Comparison of ENCODE assay signal across 1 cellular context in genomic region chr5:149447373-149448367, GRCh38.
TF ChIP-seq lines count a peak whose summit lies in the region.

No MANE protein-coding gene starts in this region.

TF ChIP-seq in K562, 482 proteins besides CTCF, POLR2A, EP300 and RAD21 (continued from another document):
- TF ChIP-seq USF2 (CRISPR knock-in tag; IDR thresholded peaks at IDR 0.05) (peak; percentile 95), FOSL1 (tag; conservative IDR thresholded peaks at IDR 0.05) (0 out of 2 replicates have a peak, but pooled peaks have one; percentile 28), NR2C1 (IDR thresholded peaks at IDR 0.05) (no peak), NR2C1 (tag; IDR thresholded peaks at IDR 0.05) (peak; percentile 45; the same call in 1 of the 2 replicates), ZNF766 (CRISPR knock-in tag; conservative IDR thresholded peaks at IDR 0.05) (no peak), L3MBTL2 (IDR thresholded peaks at IDR 0.05) (0 out of 2 replicates have a peak, but pooled peaks have one; percentile 27), FOXJ2 (tag; IDR thresholded peaks at IDR 0.05) (peak; percentile 87), BACH1 (tag; IDR thresholded peaks at IDR 0.05) (peak; percentile 54; the same call in 1 of the 2 replicates), TEAD2 (tag; IDR thresholded peaks at IDR 0.05) (peak; percentile 7; the same call in 1 of the 2 replicates), ZBED1 (IDR thresholded peaks at IDR 0.05) (no peak), PKNOX1 (IDR thresholded peaks at IDR 0.05) (peak; percentile 4; the same call in 1 of the 2 replicates), LCOR (CRISPR knock-in tag; IDR thresholded peaks at IDR 0.05) (no peak), ARID2 (IDR thresholded peaks at IDR 0.05) (no peak), HLTF (IDR thresholded peaks at IDR 0.05) (no peak), EP400 (IDR thresholded peaks at IDR 0.05) (0 out of 2 replicates have a peak, but pooled peaks have one; percentile 7), CBFA2T2 (conservative IDR thresholded peaks at IDR 0.05) (peak; percentile 23; the same call in 1 of the 2 replicates), RAD51 (IDR thresholded peaks at IDR 0.05; ENCODE audit: borderline replicate concordance, low read depth) (peak; percentile 92), HDGF (IDR thresholded peaks at IDR 0.05) (no peak), SAFB2 (IDR thresholded peaks at IDR 0.05; ENCODE audit: borderline replicate concordance, low read depth, low read length, severe bottlenecking) (no peak), SMARCA4 (IDR thresholded peaks at IDR 0.05) (0 out of 2 replicates have a peak, but pooled peaks have one; percentile 19), NFXL1 (CRISPR knock-in tag; IDR thresholded peaks at IDR 0.05) (no peak), MAFK (IDR thresholded peaks at IDR 0.05; ENCODE audit: low read length) (peak; percentile 89), TCF7L2 (IDR thresholded peaks at IDR 0.05; ENCODE audit: low read depth, low read length) (no peak), HDAC2 (IDR thresholded peaks at IDR 0.05) (no peak)
TF ChIP-seq in K562: peak in this region for 32.
